In genomic region chr3:190902292-190902691, GRCh38 we compare ENCODE assay signal across 17 cellular contexts. TPM values are rescaled to one million over a fixed set of nuclear protein-coding genes. Genes with fewer than 3 reads are reported as not detected.
"Had no signal": no experiment of that assay in that cellular context is flagged by ENCODE, and none has a peak within 500 bp of the region (broad histone marks: within the 10 kb centered on the region; RNA-seq: fewer than 3 reads in every experiment).

No MANE protein-coding gene starts in this region.

- H3K36me3 ChIP-seq: ovary, sigmoid colon, suprapubic skin, upper lobe of left lung had no signal

- H3K4me3 Mint-ChIP-seq: activated CD4-positive, alpha-beta T cell treated with anti-CD3 and anti-CD28 coated beads, Interleukin-2, amount 10 ng/mL, durations not matched to agents 7 days and 5 days; activated naive CD4-positive, alpha-beta T cell treated with anti-CD3 and anti-CD28 coated beads, Interleukin-2, amount 10 ng/mL, durations not matched to agents 7 days and 5 days had no signal

- H3K4me3 ChIP-seq: coronary artery, ovary, sigmoid colon, suprapubic skin, upper lobe of left lung had no signal

- H3K27me3 ChIP-seq: ovary, sigmoid colon, suprapubic skin, upper lobe of left lung had no signal

- H3K36me3 Mint-ChIP-seq: activated naive CD4-positive, alpha-beta T cell treated with anti-CD3 and anti-CD28 coated beads, Interleukin-2, amount 10 ng/mL, durations not matched to agents 7 days and 5 days had no signal

- H3K4me1 ChIP-seq: sigmoid colon, suprapubic skin, upper lobe of left lung had no signal

- DNase-seq: activated CD4-positive, alpha-beta T cell treated with anti-CD3 and anti-CD28 coated beads, Interleukin-2, amount 10 ng/mL, durations not matched to agents 7 days and 5 days; activated CD4-positive, CD25-positive, alpha-beta regulatory T cell; activated naive CD4-positive, alpha-beta T cell treated with anti-CD3 and anti-CD28 coated beads, Interleukin-2, amount 10 ng/mL, durations not matched to agents 7 days and 5 days; activated T-cell treated with anti-CD3 and anti-CD28 coated beads for 4 hours; caudate nucleus; effector CD8-positive, alpha-beta T cell; ovary; sigmoid colon; stimulated activated CD4-positive, alpha-beta T cell treated with anti-CD3 and anti-CD28 coated beads, Interleukin-12 subunit alpha, Interleukin-12 subunit beta, amount 100 ng/mL, for 4 hours; stimulated activated naive CD8-positive, alpha-beta T cell treated with anti-CD3 and anti-CD28 coated beads, Interleukin-15, Interleukin-2, amounts not matched to agents 100 U/mL and 50 U/mL, for 24 hours; upper lobe of left lung had no signal

- H3K27me3 Mint-ChIP-seq: activated CD4-positive, alpha-beta T cell treated with anti-CD3 and anti-CD28 coated beads, Interleukin-2, amount 10 ng/mL, durations not matched to agents 7 days and 5 days; activated naive CD4-positive, alpha-beta T cell treated with anti-CD3 and anti-CD28 coated beads, Interleukin-2, amount 10 ng/mL, durations not matched to agents 7 days and 5 days had no signal

- H3K27ac Mint-ChIP-seq: activated CD4-positive, alpha-beta T cell treated with anti-CD3 and anti-CD28 coated beads, Interleukin-2, amount 10 ng/mL, durations not matched to agents 7 days and 5 days; activated naive CD4-positive, alpha-beta T cell treated with anti-CD3 and anti-CD28 coated beads, Interleukin-2, amount 10 ng/mL, durations not matched to agents 7 days and 5 days; activated T-helper 2 cell treated with anti-CD3 and anti-CD28 coated beads, Interferon-gamma antibody, Interleukin-2, Interleukin-4, amounts not matched to agents 10 μg/mL and 5 μg/mL and 100 μg/mL, durations not matched to agents 14 hours and 24 hours and 36 hours had no signal

- H3K9me3 Mint-ChIP-seq: activated CD4-positive, alpha-beta T cell treated with anti-CD3 and anti-CD28 coated beads, Interleukin-2, amount 10 ng/mL, durations not matched to agents 7 days and 5 days had no signal

- H3K4me1 Mint-ChIP-seq: activated CD4-positive, alpha-beta T cell treated with anti-CD3 and anti-CD28 coated beads, Interleukin-2, amount 10 ng/mL, durations not matched to agents 7 days and 5 days; activated naive CD4-positive, alpha-beta T cell treated with anti-CD3 and anti-CD28 coated beads, Interleukin-2, amount 10 ng/mL, durations not matched to agents 7 days and 5 days had no signal

- H3K27ac ChIP-seq: coronary artery, epithelial cell of prostate, ovary, sigmoid colon, suprapubic skin, upper lobe of left lung had no signal

- H3K9me3 ChIP-seq: ovary, suprapubic skin had no signal

- ATAC-seq: stimulated activated naive CD8-positive, alpha-beta T cell treated with anti-CD3 and anti-CD28 coated beads, Interleukin-15, Interleukin-2, amounts not matched to agents 100 U/mL and 50 U/mL, for 24 hours had no signal

RNA-seq across cellular contexts. Expression of gene GMNC, which starts 39.8 kb away (rescaled TPM):
- total RNA-seq: activated CD4-positive, alpha-beta T cell treated with anti-CD3 and anti-CD28 coated beads, Interleukin-2, amount 10 ng/mL, durations not matched to agents 7 days and 5 days; activated CD8-positive, alpha-beta memory T cell treated with anti-CD3 and anti-CD28 coated beads for 36 hours; activated T-helper 2 cell treated with anti-CD3 and anti-CD28 coated beads, Interferon-gamma antibody, Interleukin-2, Interleukin-4, amounts not matched to agents 10 μg/mL and 5 μg/mL and 100 μg/mL, durations not matched to agents 14 hours and 24 hours and 36 hours; lower leg skin; sigmoid colon had no signal
